Comparison of ENCODE assay signal across 24 cellular contexts in genomic region chr20:50095476-50096078, GRCh38. TPM values are rescaled to one million over a fixed set of nuclear protein-coding genes. Genes with fewer than 3 reads are reported as not detected.
DNase-seq lines count a peak whose midpoint lies in the region; ATAC-seq, FAIRE-seq and TF ChIP-seq lines count a peak whose summit lies in the region.
"Had no signal": no experiment of that assay in that cellular context is flagged by ENCODE, and none has a peak within 500 bp of the region (broad histone marks: within the 10 kb centered on the region; RNA-seq: fewer than 3 reads in every experiment).

No MANE protein-coding gene starts in this region.

- H3K9me2 ChIP-seq in GM23248 (ENCODE audit: insufficient read depth): no peaks in the 10 kb centered on the region

- peaks cover 30% of the 10 kb centered on the region for H3K4me1 Mint-ChIP-seq in type B pancreatic cell (ENCODE audit: unreplicated experiment)

- H3K27ac ChIP-seq in ectodermal cell (ENCODE audit: insufficient read depth, low read depth, low read length, poor library complexity, severe bottlenecking) (peak overlapping the region; percentile 26), keratinocyte (ENCODE audit: control insufficient read depth, insufficient read depth, low read length) (peak overlapping the region; percentile 39), GM23248 (no peak overlapping the region)
- H3K27ac ChIP-seq: adrenal gland, BLaER1, brain microvascular endothelial cell, ovary had no signal

- DNase-seq in Right ventricle myocardium superior (no peak), cardiac septum (ENCODE audit: low spot score) (no peak), keratinocyte (ENCODE audit: low read depth, low spot score) (no peak), type B pancreatic cell (ENCODE audit: extremely low spot score, unreplicated experiment) (no peak), GM23248 (no peak)
- DNase-seq: ACHN; activated gamma-delta T cell treated with Interleukin-2 at 50 U/mL for 16 hours; adrenal gland; brain microvascular endothelial cell; GOT3; kidney; mesenchymal stem cell; naive thymus-derived CD4-positive, alpha-beta T cell; NCI-H1105 treated with DMSO at 0.1 percent for 48 hours; NCI-H2081 treated with DMSO at 0.1 percent for 48 hours; NCI-H446; ovary had no signal

- H2AFZ ChIP-seq in keratinocyte (ENCODE audit: control insufficient read depth, low read length) (no peak overlapping the region), GM23248 (no peak overlapping the region)

- H3K9me3 ChIP-seq in ectodermal cell (ENCODE audit: control insufficient read depth, low read length): no peaks in the 10 kb centered on the region
- H3K9me3 ChIP-seq in keratinocyte (ENCODE audit: control insufficient read depth, low read depth, low read length): no peaks in the 10 kb centered on the region
- H3K9me3 ChIP-seq in GM23248 (ENCODE audit: low read depth): no peaks in the 10 kb centered on the region
- H3K9me3 ChIP-seq: adrenal gland, BLaER1, ovary had no signal

- H3K27me3 Mint-ChIP-seq in type B pancreatic cell: no peaks in the 10 kb centered on the region
- H3K27me3 Mint-ChIP-seq: dendritic cell treated with granulocyte-macrophage colony-stimulating factor and Interleukin-4, amounts not matched to agents 40 ng/mL and 50 ng/mL, for 4 days; naive thymus-derived CD4-positive, alpha-beta T cell had no signal

- ATAC-seq in Right ventricle myocardium superior (ENCODE audit: poor library complexity) (peak; percentile 32), HG02763 (IDR thresholded peaks at IDR 0.05; ENCODE audit: unreplicated experiment) (no peak), HG02623 (IDR thresholded peaks at IDR 0.05; ENCODE audit: unreplicated experiment) (no peak)
- ATAC-seq: naive thymus-derived CD4-positive, alpha-beta T cell had no signal

- dilution Hi-C loops in keratinocyte (cut with MboI; ENCODE audit: extremely low pct_ligation_motif_present, low sequenced_read_pairs): no loop called here

- H3K4me3 ChIP-seq in ectodermal cell (ENCODE audit: insufficient read depth, low read depth, low read length) (no peak overlapping the region), keratinocyte (ENCODE audit: control insufficient read depth in 2 of 3, extremely low read depth in 1 of 3, insufficient read depth in 2 of 3, low read depth in 1 of 3, low read length in 3 of 3) (no peak overlapping the region), GM23248 (no peak overlapping the region)
- H3K4me3 ChIP-seq: adrenal gland, BLaER1, ovary had no signal

- H3K36me3 ChIP-seq in ectodermal cell (ENCODE audit: control insufficient read depth, insufficient read depth, low read length): peaks cover 6% of the 10 kb centered on the region
- H3K36me3 ChIP-seq in keratinocyte (ENCODE audit: control insufficient read depth in 2 of 2, extremely low read depth in 1 of 2, insufficient read depth in 2 of 2, low read length in 2 of 2): peaks cover 14 to 19% of the 10 kb centered on the region in 2 experiments
- peaks cover 39% of the 10 kb centered on the region for H3K36me3 ChIP-seq in GM23248 (ENCODE audit: low read depth)
- H3K36me3 ChIP-seq: ovary had no signal

- in situ Hi-C loops in GM23248 (cut with MboI): no loop called here

- H3K79me2 ChIP-seq in keratinocyte (ENCODE audit: control insufficient read depth, insufficient read depth, low read length) (peaks cover 86% of the 10 kb centered on the region), GM23248 (ENCODE audit: insufficient read depth) (peaks cover 98% of the 10 kb centered on the region)

- FAIRE-seq in keratinocyte (lab: Jason Lieb, UNC): no peak
- FAIRE-seq: endothelial cell of umbilical vein, frontal cortex, kidney had no signal

- no peaks in the 10 kb centered on the region for H3K4me1 ChIP-seq in ectodermal cell (ENCODE audit: control insufficient read depth, insufficient read depth, low read length)
- peaks cover 19% of the 10 kb centered on the region for H3K4me1 ChIP-seq in keratinocyte (ENCODE audit: control insufficient read depth, extremely low read depth, insufficient read depth, low read length)
- H3K4me1 ChIP-seq in GM23248 (ENCODE audit: insufficient read depth): peaks cover 33% of the 10 kb centered on the region

- 93 to 97% methylated on average over 4 of the region's 4 CpGs for WGBS in ectodermal cell, 2 experiments
- WGBS in GM23248 (ENCODE audit: low coverage in 1 of 2, low lambda C conversion rate in 2 of 2, missing lambda C conversion rate in 2 of 2), 2 experiments: 49% methylated on average over 4 of the region's 4 CpGs

- H3K4me2 ChIP-seq in keratinocyte (ENCODE audit: control insufficient read depth, extremely low read depth, insufficient read depth, low read depth, low read length) (peak overlapping the region; percentile 8), GM23248 (ENCODE audit: unreplicated experiment) (no peak overlapping the region)
- H3K4me2 ChIP-seq: BLaER1 had no signal

- intact Hi-C loops in Right ventricle myocardium superior (cut with DNase I): no loop called here
- intact Hi-C loops in cardiac septum (cut with DNase I): no loop called here

- H4K20me1 ChIP-seq in keratinocyte (ENCODE audit: control insufficient read depth, extremely low read depth, insufficient read depth, low read length) (peaks cover 23% of the 10 kb centered on the region), GM23248 (ENCODE audit: insufficient read depth) (peaks cover 23% of the 10 kb centered on the region; the same call in 1 of the 2 replicates)

- no peak overlapping the region for H3K9ac ChIP-seq in keratinocyte (ENCODE audit: control insufficient read depth, extremely low read depth, insufficient read depth, low read length)
- H3K9ac ChIP-seq in GM23248: no peak overlapping the region
- H3K9ac ChIP-seq: BLaER1 had no signal

- no peak overlapping the region for H3K4me3 Mint-ChIP-seq in type B pancreatic cell
- H3K4me3 Mint-ChIP-seq: dendritic cell treated with granulocyte-macrophage colony-stimulating factor and Interleukin-4, amounts not matched to agents 40 ng/mL and 50 ng/mL, for 4 days; naive thymus-derived CD4-positive, alpha-beta T cell had no signal

- peaks cover 39% of the 10 kb centered on the region for H3K36me3 Mint-ChIP-seq in type B pancreatic cell

- peaks cover 30% of the 10 kb centered on the region for H3F3A ChIP-seq in GM23248 (ENCODE audit: insufficient read depth)

- TF ChIP-seq CTCF in keratinocyte (optimal IDR thresholded peaks at IDR 0.05 in 1 of 3, IDR thresholded peaks at IDR 0.05 in 1 of 3, conservative IDR thresholded peaks at IDR 0.05 in 1 of 3; ENCODE audit: extremely low read depth in 1 of 3, insufficient read depth in 2 of 3, low read length in 3 of 3): no peak
- no peak for TF ChIP-seq CTCF in type B pancreatic cell (conservative IDR thresholded peaks at IDR 0.05)

- H3K27me3 ChIP-seq in ectodermal cell (ENCODE audit: control insufficient read depth, insufficient read depth, low read length, poor library complexity, severe bottlenecking) (no peaks in the 10 kb centered on the region), keratinocyte (ENCODE audit: control insufficient read depth, extremely low read depth, insufficient read depth, low read length) (no peaks in the 10 kb centered on the region), GM23248 (replicated peaks; ENCODE audit: insufficient read depth) (no peaks in the 10 kb centered on the region)
- H3K27me3 ChIP-seq: adrenal gland, BLaER1, brain microvascular endothelial cell, ovary had no signal

- peak overlapping the region; percentile 89 for H3K27ac Mint-ChIP-seq in type B pancreatic cell
- H3K27ac Mint-ChIP-seq: dendritic cell treated with granulocyte-macrophage colony-stimulating factor and Interleukin-4, amounts not matched to agents 40 ng/mL and 50 ng/mL, for 4 days had no signal

- no peaks in the 10 kb centered on the region for H3K9me3 Mint-ChIP-seq in type B pancreatic cell
- H3K9me3 Mint-ChIP-seq: dendritic cell treated with granulocyte-macrophage colony-stimulating factor and Interleukin-4, amounts not matched to agents 40 ng/mL and 50 ng/mL, for 4 days; naive thymus-derived CD4-positive, alpha-beta T cell had no signal

- H3K9me1 ChIP-seq in keratinocyte (ENCODE audit: control insufficient read depth, extremely low read depth, insufficient read depth, low read length): peaks cover 2% of the 10 kb centered on the region

RNA-seq across cellular contexts. Expression of gene UBE2V1, which starts 17.4 kb away (rescaled TPM):
- total RNA-seq in Right ventricle myocardium superior (77.8 TPM), cardiac septum (70.3 TPM), type B pancreatic cell (ENCODE audit: low replicate concordance) (90.5 and 117 TPM in 2 replicates)
- 257 TPM for polyA plus RNA-seq in ectodermal cell (2013, experiment 1 of 4)
- 228 TPM for polyA plus RNA-seq in ectodermal cell (2013, experiment 2 of 4)
- 169 TPM for polyA plus RNA-seq in ectodermal cell (2013, experiment 3 of 4)
- 196 TPM for polyA plus RNA-seq in ectodermal cell (2013, experiment 4 of 4)
- polyA plus RNA-seq in keratinocyte (61.8 to 155 TPM (median 117 TPM) in 3 replicates), GM23248 (2016; fragmentation: Nextera tagmentation; extraction: Ambion mirVana) (186 and 197 TPM in 2 replicates)
- 233 TPM for polyA plus RNA-seq in keratinocyte (2011; ENCODE audit: low read depth)
- 146 and 182 TPM in 2 replicates for polyA plus RNA-seq in keratinocyte (2011; cell fraction: cytosol; rRNA removed)
- 132 and 143 TPM in 2 replicates for polyA plus RNA-seq in keratinocyte (2011; cell fraction: nucleus; rRNA removed)
- polyA plus RNA-seq in keratinocyte (2012; ENCODE audit: low replicate concordance): 92.0 and 131 TPM in 2 replicates
- polyA minus RNA-seq in keratinocyte: 32.3 to 92.9 TPM (median 62.0 TPM) in 3 replicates
- polyA minus RNA-seq in keratinocyte (2011; cell fraction: cytosol; rRNA and poly(A)+ RNA removed): 37.2 TPM
- polyA minus RNA-seq in keratinocyte (2011; cell fraction: nucleus; rRNA and poly(A)+ RNA removed): 32.3 and 62.8 TPM in 2 replicates
- total RNA-seq in GM23248 (2014; rRNA removed; shearing (Covaris generic)): 41.7 and 49.1 TPM in 2 replicates

RNA-seq across cellular contexts. Expression of gene PEDS1, which starts 57.9 kb away (rescaled TPM):
- 25.9 TPM for total RNA-seq in Right ventricle myocardium superior
- total RNA-seq in cardiac septum: 15.2 TPM
- polyA plus RNA-seq in ectodermal cell (2013, experiment 1 of 4): 31.3 TPM
- polyA plus RNA-seq in ectodermal cell (2013, experiment 2 of 4): 26.5 TPM
- 23.0 TPM for polyA plus RNA-seq in ectodermal cell (2013, experiment 3 of 4)
- 24.4 TPM for polyA plus RNA-seq in ectodermal cell (2013, experiment 4 of 4)
- polyA plus RNA-seq in keratinocyte: 48.7 to 77.3 TPM (median 62.3 TPM) in 3 replicates
- polyA plus RNA-seq in keratinocyte (2011; ENCODE audit: low read depth): 33.8 TPM
- 70.2 and 70.3 TPM in 2 replicates for polyA plus RNA-seq in keratinocyte (2011; cell fraction: cytosol; rRNA removed)
- 95.5 and 103 TPM in 2 replicates for polyA plus RNA-seq in keratinocyte (2011; cell fraction: nucleus; rRNA removed)
- 45.3 and 52.4 TPM in 2 replicates for polyA plus RNA-seq in keratinocyte (2012; ENCODE audit: low replicate concordance)
- polyA minus RNA-seq in keratinocyte: 117 to 209 TPM (median 146 TPM) in 3 replicates
- polyA minus RNA-seq in keratinocyte (2011; cell fraction: cytosol; rRNA and poly(A)+ RNA removed): 103 TPM
- polyA minus RNA-seq in keratinocyte (2011; cell fraction: nucleus; rRNA and poly(A)+ RNA removed): 42.4 and 47.5 TPM in 2 replicates
- 29.9 and 42.9 TPM in 2 replicates for total RNA-seq in type B pancreatic cell (ENCODE audit: low replicate concordance)
- total RNA-seq in GM23248 (2014; rRNA removed; shearing (Covaris generic)): 54.6 and 55.7 TPM in 2 replicates
- 53.9 and 54.0 TPM in 2 replicates for polyA plus RNA-seq in GM23248 (2016; fragmentation: Nextera tagmentation; extraction: Ambion mirVana)
